1 cellular context compared by ENCODE assay signal in the genomic region with DNA sequence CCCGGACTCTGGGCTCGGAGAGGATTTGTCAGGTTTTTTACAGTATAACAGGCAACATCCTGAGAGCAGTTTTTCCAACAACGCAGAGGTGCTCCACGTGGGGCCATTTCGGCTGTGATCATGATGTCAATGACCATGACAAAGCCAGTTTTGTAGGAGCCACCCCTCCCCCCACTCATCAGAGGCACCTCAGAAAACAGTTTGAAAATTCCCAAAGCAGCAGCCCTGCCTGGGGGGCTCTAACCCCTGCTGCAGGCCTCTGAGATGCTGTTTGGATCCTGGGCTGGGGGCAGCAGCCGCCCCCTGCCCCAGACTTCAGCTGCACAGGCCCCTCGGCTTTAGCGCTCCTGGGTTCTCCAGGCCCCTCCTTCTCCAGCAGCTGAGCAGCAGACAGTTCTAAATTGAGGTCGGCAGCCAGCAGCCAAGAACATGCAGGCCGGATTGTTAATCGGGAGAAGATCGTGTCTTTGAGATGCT.
TF ChIP-seq lines count a peak whose summit lies in the region.

No MANE protein-coding gene starts in this region.

TF ChIP-seq in K562, 482 proteins besides CTCF, POLR2A, EP300 and RAD21 (continued from another document and continues in another):
- TF ChIP-seq, protein P1, sequence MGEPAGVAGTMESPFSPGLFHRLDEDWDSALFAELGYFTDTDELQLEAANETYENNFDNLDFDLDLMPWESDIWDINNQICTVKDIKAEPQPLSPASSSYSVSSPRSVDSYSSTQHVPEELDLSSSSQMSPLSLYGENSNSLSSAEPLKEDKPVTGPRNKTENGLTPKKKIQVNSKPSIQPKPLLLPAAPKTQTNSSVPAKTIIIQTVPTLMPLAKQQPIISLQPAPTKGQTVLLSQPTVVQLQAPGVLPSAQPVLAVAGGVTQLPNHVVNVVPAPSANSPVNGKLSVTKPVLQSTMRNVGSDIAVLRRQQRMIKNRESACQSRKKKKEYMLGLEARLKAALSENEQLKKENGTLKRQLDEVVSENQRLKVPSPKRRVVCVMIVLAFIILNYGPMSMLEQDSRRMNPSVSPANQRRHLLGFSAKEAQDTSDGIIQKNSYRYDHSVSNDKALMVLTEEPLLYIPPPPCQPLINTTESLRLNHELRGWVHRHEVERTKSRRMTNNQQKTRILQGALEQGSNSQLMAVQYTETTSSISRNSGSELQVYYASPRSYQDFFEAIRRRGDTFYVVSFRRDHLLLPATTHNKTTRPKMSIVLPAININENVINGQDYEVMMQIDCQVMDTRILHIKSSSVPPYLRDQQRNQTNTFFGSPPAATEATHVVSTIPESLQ (CRISPR knock-in tag; IDR thresholded peaks at IDR 0.05) = no peak
- TF ChIP-seq CBX8 (IDR thresholded peaks at IDR 0.05; ENCODE audit: borderline replicate concordance, extremely low read depth, low read depth, low read length, poor library complexity, severe bottlenecking) = no peak
- TF ChIP-seq CTBP1 (IDR thresholded peaks at IDR 0.05; ENCODE audit: borderline replicate concordance) = no peak
- TF ChIP-seq CREB1 (IDR thresholded peaks at IDR 0.05) = no peak
- TF ChIP-seq CREB1 (CRISPR knock-in tag; IDR thresholded peaks at IDR 0.05) = no peak
- TF ChIP-seq ZNF75A (CRISPR knock-in tag; IDR thresholded peaks at IDR 0.05) = no peak
- TF ChIP-seq NFATC3 (IDR thresholded peaks at IDR 0.05) = no peak
- TF ChIP-seq HIVEP1 (CRISPR knock-in tag; IDR thresholded peaks at IDR 0.05) = no peak
- no peak for TF ChIP-seq RB1 (IDR thresholded peaks at IDR 0.05; ENCODE audit: low read depth)
- TF ChIP-seq, protein P2, sequence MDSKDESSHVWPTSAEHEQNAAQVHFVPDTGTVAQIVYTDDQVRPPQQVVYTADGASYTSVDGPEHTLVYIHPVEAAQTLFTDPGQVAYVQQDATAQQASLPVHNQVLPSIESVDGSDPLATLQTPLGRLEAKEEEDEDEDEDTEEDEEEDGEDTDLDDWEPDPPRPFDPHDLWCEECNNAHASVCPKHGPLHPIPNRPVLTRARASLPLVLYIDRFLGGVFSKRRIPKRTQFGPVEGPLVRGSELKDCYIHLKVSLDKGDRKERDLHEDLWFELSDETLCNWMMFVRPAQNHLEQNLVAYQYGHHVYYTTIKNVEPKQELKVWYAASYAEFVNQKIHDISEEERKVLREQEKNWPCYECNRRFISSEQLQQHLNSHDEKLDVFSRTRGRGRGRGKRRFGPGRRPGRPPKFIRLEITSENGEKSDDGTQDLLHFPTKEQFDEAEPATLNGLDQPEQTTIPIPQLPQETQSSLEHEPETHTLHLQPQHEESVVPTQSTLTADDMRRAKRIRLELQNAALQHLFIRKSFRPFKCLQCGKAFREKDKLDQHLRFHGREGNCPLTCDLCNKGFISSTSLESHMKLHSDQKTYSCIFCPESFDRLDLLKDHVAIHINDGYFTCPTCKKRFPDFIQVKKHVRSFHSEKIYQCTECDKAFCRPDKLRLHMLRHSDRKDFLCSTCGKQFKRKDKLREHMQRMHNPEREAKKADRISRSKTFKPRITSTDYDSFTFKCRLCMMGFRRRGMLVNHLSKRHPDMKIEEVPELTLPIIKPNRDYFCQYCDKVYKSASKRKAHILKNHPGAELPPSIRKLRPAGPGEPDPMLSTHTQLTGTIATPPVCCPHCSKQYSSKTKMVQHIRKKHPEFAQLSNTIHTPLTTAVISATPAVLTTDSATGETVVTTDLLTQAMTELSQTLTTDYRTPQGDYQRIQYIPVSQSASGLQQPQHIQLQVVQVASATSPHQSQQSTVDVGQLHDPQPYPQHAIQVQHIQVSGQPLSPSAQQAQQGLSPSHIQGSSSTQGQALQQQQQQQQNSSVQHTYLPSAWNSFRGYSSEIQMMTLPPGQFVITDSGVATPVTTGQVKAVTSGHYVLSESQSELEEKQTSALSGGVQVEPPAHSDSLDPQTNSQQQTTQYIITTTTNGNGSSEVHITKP (IDR thresholded peaks at IDR 0.05; ENCODE audit: partially characterized antibody) = no peak
- TF ChIP-seq NR4A1 (CRISPR knock-in tag; IDR thresholded peaks at IDR 0.05) = no peak
- TF ChIP-seq NR4A1 (tag; IDR thresholded peaks at IDR 0.05) = no peak
- TF ChIP-seq, protein P3, sequence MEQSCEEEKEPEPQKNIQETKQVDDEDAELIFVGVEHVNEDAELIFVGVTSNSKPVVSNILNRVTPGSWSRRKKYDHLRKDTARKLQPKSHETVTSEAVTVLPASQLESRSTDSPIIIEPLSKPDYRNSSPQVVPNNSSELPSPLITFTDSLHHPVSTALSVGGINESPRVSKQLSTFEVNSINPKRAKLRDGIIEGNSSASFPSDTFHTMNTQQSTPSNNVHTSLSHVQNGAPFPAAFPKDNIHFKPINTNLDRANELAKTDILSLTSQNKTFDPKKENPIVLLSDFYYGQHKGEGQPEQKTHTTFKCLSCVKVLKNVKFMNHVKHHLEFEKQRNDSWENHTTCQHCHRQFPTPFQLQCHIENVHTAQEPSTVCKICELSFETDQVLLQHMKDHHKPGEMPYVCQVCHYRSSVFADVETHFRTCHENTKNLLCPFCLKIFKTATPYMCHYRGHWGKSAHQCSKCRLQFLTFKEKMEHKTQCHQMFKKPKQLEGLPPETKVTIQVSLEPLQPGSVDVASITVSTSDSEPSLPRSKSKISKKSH (CRISPR knock-in tag; IDR thresholded peaks at IDR 0.05) = no peak
- TF ChIP-seq, protein P4, sequence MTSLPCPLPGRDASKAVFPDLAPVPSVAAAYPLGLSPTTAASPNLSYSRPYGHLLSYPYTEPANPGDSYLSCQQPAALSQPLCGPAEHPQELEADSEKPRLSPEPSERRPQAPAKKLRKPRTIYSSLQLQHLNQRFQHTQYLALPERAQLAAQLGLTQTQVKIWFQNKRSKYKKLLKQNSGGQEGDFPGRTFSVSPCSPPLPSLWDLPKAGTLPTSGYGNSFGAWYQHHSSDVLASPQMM (CRISPR knock-in tag; IDR thresholded peaks at IDR 0.05) = no peak
- TF ChIP-seq RBFOX2 (IDR thresholded peaks at IDR 0.05; ENCODE audit: low read depth, low read length) = peak; percentile 53
- no peak for TF ChIP-seq MCM3 (IDR thresholded peaks at IDR 0.05)
- TF ChIP-seq, protein P5, sequence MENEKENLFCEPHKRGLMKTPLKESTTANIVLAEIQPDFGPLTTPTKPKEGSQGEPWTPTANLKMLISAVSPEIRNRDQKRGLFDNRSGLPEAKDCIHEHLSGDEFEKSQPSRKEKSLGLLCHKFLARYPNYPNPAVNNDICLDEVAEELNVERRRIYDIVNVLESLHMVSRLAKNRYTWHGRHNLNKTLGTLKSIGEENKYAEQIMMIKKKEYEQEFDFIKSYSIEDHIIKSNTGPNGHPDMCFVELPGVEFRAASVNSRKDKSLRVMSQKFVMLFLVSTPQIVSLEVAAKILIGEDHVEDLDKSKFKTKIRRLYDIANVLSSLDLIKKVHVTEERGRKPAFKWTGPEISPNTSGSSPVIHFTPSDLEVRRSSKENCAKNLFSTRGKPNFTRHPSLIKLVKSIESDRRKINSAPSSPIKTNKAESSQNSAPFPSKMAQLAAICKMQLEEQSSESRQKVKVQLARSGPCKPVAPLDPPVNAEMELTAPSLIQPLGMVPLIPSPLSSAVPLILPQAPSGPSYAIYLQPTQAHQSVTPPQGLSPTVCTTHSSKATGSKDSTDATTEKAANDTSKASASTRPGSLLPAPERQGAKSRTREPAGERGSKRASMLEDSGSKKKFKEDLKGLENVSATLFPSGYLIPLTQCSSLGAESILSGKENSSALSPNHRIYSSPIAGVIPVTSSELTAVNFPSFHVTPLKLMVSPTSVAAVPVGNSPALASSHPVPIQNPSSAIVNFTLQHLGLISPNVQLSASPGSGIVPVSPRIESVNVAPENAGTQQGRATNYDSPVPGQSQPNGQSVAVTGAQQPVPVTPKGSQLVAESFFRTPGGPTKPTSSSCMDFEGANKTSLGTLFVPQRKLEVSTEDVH (IDR thresholded peaks at IDR 0.05; ENCODE audit: low read depth, partially characterized antibody) = no peak
- TF ChIP-seq HDAC2 (IDR thresholded peaks at IDR 0.05) = no peak
- TF ChIP-seq ZNF436 (CRISPR knock-in tag; IDR thresholded peaks at IDR 0.05) = no peak
- TF ChIP-seq ZBTB7A (IDR thresholded peaks at IDR 0.05; ENCODE audit: borderline replicate concordance, control insufficient read depth, low read depth, low read length) = peak; percentile 40
- no peak for TF ChIP-seq TBP (optimal IDR thresholded peaks at IDR 0.05; ENCODE audit: low read depth, low read length)
- TF ChIP-seq TAF7 (tag; IDR thresholded peaks at IDR 0.05) = 0 out of 2 replicates have a peak, but pooled peaks have one; percentile 33
- no peak for TF ChIP-seq FOXM1 (IDR thresholded peaks at IDR 0.05; ENCODE audit: low read depth)
- TF ChIP-seq FOXM1 (CRISPR knock-in tag; IDR thresholded peaks at IDR 0.05; ENCODE audit: low read depth) = no peak
- TF ChIP-seq ZNF224 (CRISPR knock-in tag; IDR thresholded peaks at IDR 0.05) = no peak
- TF ChIP-seq ESRRA (IDR thresholded peaks at IDR 0.05; ENCODE audit: borderline replicate concordance, low read depth) = no peak
- TF ChIP-seq, protein P6, sequence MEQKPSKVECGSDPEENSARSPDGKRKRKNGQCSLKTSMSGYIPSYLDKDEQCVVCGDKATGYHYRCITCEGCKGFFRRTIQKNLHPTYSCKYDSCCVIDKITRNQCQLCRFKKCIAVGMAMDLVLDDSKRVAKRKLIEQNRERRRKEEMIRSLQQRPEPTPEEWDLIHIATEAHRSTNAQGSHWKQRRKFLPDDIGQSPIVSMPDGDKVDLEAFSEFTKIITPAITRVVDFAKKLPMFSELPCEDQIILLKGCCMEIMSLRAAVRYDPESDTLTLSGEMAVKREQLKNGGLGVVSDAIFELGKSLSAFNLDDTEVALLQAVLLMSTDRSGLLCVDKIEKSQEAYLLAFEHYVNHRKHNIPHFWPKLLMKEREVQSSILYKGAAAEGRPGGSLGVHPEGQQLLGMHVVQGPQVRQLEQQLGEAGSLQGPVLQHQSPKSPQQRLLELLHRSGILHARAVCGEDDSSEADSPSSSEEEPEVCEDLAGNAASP (IDR thresholded peaks at IDR 0.05) = no peak
- no peak for TF ChIP-seq HEY1 (CRISPR knock-in tag; IDR thresholded peaks at IDR 0.05; ENCODE audit: borderline replicate concordance)
- TF ChIP-seq, protein P7, sequence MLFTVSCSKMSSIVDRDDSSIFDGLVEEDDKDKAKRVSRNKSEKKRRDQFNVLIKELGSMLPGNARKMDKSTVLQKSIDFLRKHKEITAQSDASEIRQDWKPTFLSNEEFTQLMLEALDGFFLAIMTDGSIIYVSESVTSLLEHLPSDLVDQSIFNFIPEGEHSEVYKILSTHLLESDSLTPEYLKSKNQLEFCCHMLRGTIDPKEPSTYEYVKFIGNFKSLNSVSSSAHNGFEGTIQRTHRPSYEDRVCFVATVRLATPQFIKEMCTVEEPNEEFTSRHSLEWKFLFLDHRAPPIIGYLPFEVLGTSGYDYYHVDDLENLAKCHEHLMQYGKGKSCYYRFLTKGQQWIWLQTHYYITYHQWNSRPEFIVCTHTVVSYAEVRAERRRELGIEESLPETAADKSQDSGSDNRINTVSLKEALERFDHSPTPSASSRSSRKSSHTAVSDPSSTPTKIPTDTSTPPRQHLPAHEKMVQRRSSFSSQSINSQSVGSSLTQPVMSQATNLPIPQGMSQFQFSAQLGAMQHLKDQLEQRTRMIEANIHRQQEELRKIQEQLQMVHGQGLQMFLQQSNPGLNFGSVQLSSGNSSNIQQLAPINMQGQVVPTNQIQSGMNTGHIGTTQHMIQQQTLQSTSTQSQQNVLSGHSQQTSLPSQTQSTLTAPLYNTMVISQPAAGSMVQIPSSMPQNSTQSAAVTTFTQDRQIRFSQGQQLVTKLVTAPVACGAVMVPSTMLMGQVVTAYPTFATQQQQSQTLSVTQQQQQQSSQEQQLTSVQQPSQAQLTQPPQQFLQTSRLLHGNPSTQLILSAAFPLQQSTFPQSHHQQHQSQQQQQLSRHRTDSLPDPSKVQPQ (CRISPR knock-in tag; IDR thresholded peaks at IDR 0.05; ENCODE audit: borderline replicate concordance) = no peak
- no peak for TF ChIP-seq CAMTA2 (CRISPR knock-in tag; conservative IDR thresholded peaks at IDR 0.05)
- no peak for TF ChIP-seq RBM17 (IDR thresholded peaks at IDR 0.05; ENCODE audit: borderline replicate concordance, low read depth, low read length)
- no peak for TF ChIP-seq NFXL1 (CRISPR knock-in tag; IDR thresholded peaks at IDR 0.05)
- TF ChIP-seq ZZZ3 (IDR thresholded peaks at IDR 0.05) = no peak
- TF ChIP-seq GATA2 (CRISPR knock-in tag; IDR thresholded peaks at IDR 0.05) = no peak
- TF ChIP-seq NR2C2 (CRISPR knock-in tag; IDR thresholded peaks at IDR 0.05) = no peak
- no peak for TF ChIP-seq NR2C2 (tag; IDR thresholded peaks at IDR 0.05)
- TF ChIP-seq, protein P8, sequence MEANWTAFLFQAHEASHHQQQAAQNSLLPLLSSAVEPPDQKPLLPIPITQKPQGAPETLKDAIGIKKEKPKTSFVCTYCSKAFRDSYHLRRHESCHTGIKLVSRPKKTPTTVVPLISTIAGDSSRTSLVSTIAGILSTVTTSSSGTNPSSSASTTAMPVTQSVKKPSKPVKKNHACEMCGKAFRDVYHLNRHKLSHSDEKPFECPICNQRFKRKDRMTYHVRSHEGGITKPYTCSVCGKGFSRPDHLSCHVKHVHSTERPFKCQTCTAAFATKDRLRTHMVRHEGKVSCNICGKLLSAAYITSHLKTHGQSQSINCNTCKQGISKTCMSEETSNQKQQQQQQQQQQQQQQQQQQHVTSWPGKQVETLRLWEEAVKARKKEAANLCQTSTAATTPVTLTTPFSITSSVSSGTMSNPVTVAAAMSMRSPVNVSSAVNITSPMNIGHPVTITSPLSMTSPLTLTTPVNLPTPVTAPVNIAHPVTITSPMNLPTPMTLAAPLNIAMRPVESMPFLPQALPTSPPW (CRISPR knock-in tag; IDR thresholded peaks at IDR 0.05) = peak; percentile 47
- no peak for TF ChIP-seq MAZ (CRISPR knock-in tag; conservative IDR thresholded peaks at IDR 0.05 in 1 of 2, IDR thresholded peaks at IDR 0.05 in 1 of 2)
- no peak for TF ChIP-seq ZNF695 (CRISPR knock-in tag; IDR thresholded peaks at IDR 0.05)
- TF ChIP-seq NFE2L1 (tag; IDR thresholded peaks at IDR 0.05; ENCODE audit: borderline replicate concordance, low read depth) = no peak
- peak; percentile 41; the same call in 1 of the 2 replicates for TF ChIP-seq CHD2 (IDR thresholded peaks at IDR 0.05; ENCODE audit: low read depth, low read length)
